Comparison of ENCODE assay signal across 16 cellular contexts in the genomic region with DNA sequence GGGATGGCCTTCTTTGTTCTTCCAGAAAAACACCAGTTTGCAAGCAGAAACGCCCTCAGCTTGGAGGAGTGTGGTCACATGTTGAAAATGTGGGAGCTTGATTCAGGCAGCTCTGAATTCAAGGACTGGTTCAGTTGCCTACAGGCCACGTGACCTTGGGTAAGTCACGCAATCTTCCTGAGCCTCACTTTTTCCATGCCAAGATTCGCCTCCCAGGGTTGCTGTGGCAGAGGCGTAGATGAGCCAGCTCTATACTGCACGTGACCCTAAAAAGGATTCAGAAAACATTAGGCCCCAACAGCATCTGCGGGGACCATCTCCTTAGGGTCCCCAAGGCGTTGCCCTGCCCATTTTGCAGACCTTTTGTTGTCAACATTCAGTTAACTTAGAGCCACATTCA.
"Had no signal": no experiment of that assay in that cellular context is flagged by ENCODE, and none has a peak within 500 bp of the region (broad histone marks: within the 10 kb centered on the region; RNA-seq: fewer than 3 reads in every experiment).

No MANE protein-coding gene starts in this region.

- H3K9me3 ChIP-seq: colonic mucosa, SK-N-SH, stomach had no signal

- ATAC-seq: left lobe of liver had no signal

- H3K4me3 ChIP-seq: colonic mucosa, stomach had no signal

- H3K27ac Mint-ChIP-seq: activated naive CD4-positive, alpha-beta T cell treated with anti-CD3 and anti-CD28 coated beads, Interleukin-2, amount 50 U/mL, for 72 hours; brain; endodermal cell; T-helper 2 cell treated with Interferon-gamma antibody and Interleukin-4, amounts not matched to agents 5 μg/mL and 100 μg/mL, for 36 hours; type B pancreatic cell had no signal

- H3K27ac ChIP-seq: colonic mucosa, epithelial cell of prostate, stomach had no signal

- FAIRE-seq: frontal cortex, kidney had no signal

- H3K36me3 ChIP-seq: colonic mucosa, stomach had no signal

- H3K4me2 ChIP-seq: SK-N-SH had no signal

- H3K36me3 Mint-ChIP-seq: activated naive CD4-positive, alpha-beta T cell treated with anti-CD3 and anti-CD28 coated beads, Interleukin-2, amount 50 U/mL, for 72 hours; brain; type B pancreatic cell had no signal

- H3K9ac ChIP-seq: SK-N-SH had no signal

- DNase-seq: activated effector memory CD4-positive, alpha-beta T cell treated with anti-CD3 and anti-CD28 coated beads, Interleukin-2, amount 50 U/mL, for 16 hours; colonic mucosa; kidney; SK-N-SH; stimulated activated CD4-positive, alpha-beta T cell treated with anti-CD3 and anti-CD28 coated beads, Interleukin-12 subunit alpha, Interleukin-12 subunit beta, amount 100 ng/mL, for 4 hours; stimulated activated CD4-positive, alpha-beta T cell treated with anti-CD3 and anti-CD28 coated beads, Interleukin-2, amount 100 ng/mL, for 24 hours; stomach had no signal

- H3K4me1 ChIP-seq: colonic mucosa had no signal

- H3K9me3 Mint-ChIP-seq: activated naive CD4-positive, alpha-beta T cell treated with anti-CD3 and anti-CD28 coated beads, Interleukin-2, amount 50 U/mL, for 72 hours; central memory CD8-positive, alpha-beta T cell; T-helper 2 cell treated with Interferon-gamma antibody and Interleukin-4, amounts not matched to agents 5 μg/mL and 100 μg/mL, for 36 hours had no signal

- H3K27me3 ChIP-seq: colonic mucosa, stomach had no signal

- H3K27me3 Mint-ChIP-seq: type B pancreatic cell had no signal

- H3K4me3 Mint-ChIP-seq: brain; central memory CD8-positive, alpha-beta T cell; endodermal cell; T-helper 2 cell treated with Interferon-gamma antibody and Interleukin-4, amounts not matched to agents 5 μg/mL and 100 μg/mL, for 36 hours; type B pancreatic cell had no signal

- H3K4me1 Mint-ChIP-seq: central memory CD8-positive, alpha-beta T cell had no signal
